1 cellular context compared by ENCODE assay signal in genomic region chr17:58532555-58532951, GRCh38.
TF ChIP-seq lines count a peak whose summit lies in the region.

No MANE protein-coding gene starts in this region.

TF ChIP-seq in SK-N-SH treated with all-trans-retinoic acid at 6 μM for 48 hours, 23 proteins besides CTCF, POLR2A, EP300 and RAD21 (continued from another document):
- TF ChIP-seq TSHZ2 (CRISPR knock-in tag; IDR thresholded peaks at IDR 0.05) (no peak), OSR1 (CRISPR knock-in tag; IDR thresholded peaks at IDR 0.05) (no peak)
